In the genomic region with DNA sequence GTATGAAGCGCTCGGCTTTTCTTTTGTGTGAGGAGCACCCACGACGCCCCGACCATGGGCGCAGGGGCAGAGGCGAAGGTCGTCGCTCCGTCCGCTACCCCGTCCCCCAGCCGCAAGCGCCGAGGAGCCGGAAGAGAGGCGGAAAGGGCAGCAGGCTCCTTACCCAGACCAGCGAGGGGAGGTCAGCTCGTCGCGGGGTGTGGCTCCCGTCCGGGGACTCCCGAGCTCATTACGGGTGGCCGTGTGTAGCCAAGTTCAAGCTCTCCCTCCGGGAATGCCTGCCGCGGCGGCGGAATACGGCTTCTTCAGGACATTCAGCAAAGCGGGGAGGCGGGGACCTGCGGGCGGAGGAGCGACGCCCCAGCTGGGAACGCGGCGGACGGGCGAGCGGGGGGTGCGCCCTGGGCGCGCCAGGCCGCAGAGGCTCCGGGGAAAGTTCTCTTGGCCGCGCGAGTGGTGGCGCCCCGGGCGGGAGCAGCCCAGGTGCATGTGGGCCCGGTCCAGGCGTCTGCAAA, we compare ENCODE assay signal across 8 cellular contexts. TPM values are rescaled to one million over a fixed set of nuclear protein-coding genes. Genes with fewer than 3 reads are reported as not detected.
DNase-seq lines count a peak whose midpoint lies in the region; ATAC-seq and TF ChIP-seq lines count a peak whose summit lies in the region.

No MANE protein-coding gene starts in this region.

- no peak overlapping the region for H3K23ac ChIP-seq in H9 (ENCODE audit: insufficient read length, low read depth, low read length)

- H2BK15ac ChIP-seq in H9 (ENCODE audit: low read depth, low read length) = no peak overlapping the region

- no peak overlapping the region for H2BK120ac ChIP-seq in H9 (ENCODE audit: low read depth, low read length, poor library complexity, severe bottlenecking)

- no peak overlapping the region for H3K56ac ChIP-seq in H9 (ENCODE audit: insufficient read length, low read depth, low read length)

- H2BK20ac ChIP-seq in H9 (ENCODE audit: low read depth, low read length, poor library complexity, severe bottlenecking) = no peak overlapping the region

- no peaks in the 10 kb centered on the region for H3K36me3 ChIP-seq in Karpas-422 (ENCODE audit: insufficient read depth, low read length)
- H3K36me3 ChIP-seq in left ventricle myocardium inferior = no peaks in the 10 kb centered on the region
- no peaks in the 10 kb centered on the region for H3K36me3 ChIP-seq in psoas muscle (ENCODE audit: insufficient read depth in 1 of 2, low read depth in 1 of 2)

- H3K4me2 ChIP-seq in H9 (ENCODE audit: insufficient read depth, insufficient read length, low read length) (peak overlapping the region; percentile 84), Karpas-422 (ENCODE audit: low read depth, low read length, poor library complexity, severe bottlenecking) (peak overlapping the region; percentile 54)

- H2AFZ ChIP-seq in H9 (ENCODE audit: low read length) (no peak overlapping the region), Karpas-422 (ENCODE audit: low read length) (no peak overlapping the region)

- H2AK5ac ChIP-seq in H9 (ENCODE audit: insufficient read length, low read length) = no peak overlapping the region

- no peaks in the 10 kb centered on the region for H3K9me3 Mint-ChIP-seq in activated T-cell treated with anti-CD3 and anti-CD28 coated beads, Interleukin-2, amount 50 U/mL, for 24 hours
- no peaks in the 10 kb centered on the region for H3K9me3 Mint-ChIP-seq in H9
- no peaks in the 10 kb centered on the region for H3K9me3 Mint-ChIP-seq in activated naive CD8-positive, alpha-beta T cell treated with anti-CD3 and anti-CD28 coated beads, Interleukin-2, amount 10 ng/mL, durations not matched to agents 7 days and 5 days

- H2BK5ac ChIP-seq in H9 (ENCODE audit: insufficient read length, low read length) = no peak overlapping the region

- H4K5ac ChIP-seq in H9 (ENCODE audit: insufficient read length, low read depth, low read length) = no peak overlapping the region

- ATAC-seq in activated naive CD8-positive, alpha-beta T cell treated with anti-CD3 and anti-CD28 coated beads, Interleukin-2, amount 10 ng/mL, durations not matched to agents 7 days and 5 days (ENCODE audit: low read depth) = peak; percentile 31
- peak; percentile 57 to 76 (median 64) for ATAC-seq in psoas muscle

- H4K91ac ChIP-seq in H9 (ENCODE audit: insufficient read length, low read depth, low read length) = no peak overlapping the region

- H3K27ac ChIP-seq in H9 (ENCODE audit: insufficient read length, low read depth, low read length) (no peak overlapping the region), Karpas-422 (ENCODE audit: low read length) (no peak overlapping the region), left ventricle myocardium inferior (replicated peaks) (peak overlapping the region; percentile 95), psoas muscle (peak overlapping the region; percentile 56)

- H3K27me3 ChIP-seq in H9 (ENCODE audit: insufficient read depth, low read length) (peaks cover 4% of the 10 kb centered on the region; the same call in 1 of the 2 replicates), Karpas-422 (ENCODE audit: low read length) (no peaks in the 10 kb centered on the region), left ventricle myocardium inferior (ENCODE audit: low read depth) (no peaks in the 10 kb centered on the region), psoas muscle (ENCODE audit: insufficient read depth in 3 of 3, low read length in 2 of 3) (peaks cover 0 to 35% (median 4%) of the 10 kb centered on the region in 3 donors)

- H3K4me1 Mint-ChIP-seq in activated T-cell treated with anti-CD3 and anti-CD28 coated beads, Interleukin-2, amount 50 U/mL, for 24 hours (ENCODE audit: low read depth) = peaks cover 16% of the 10 kb centered on the region
- H3K4me1 Mint-ChIP-seq in H9 = peaks cover 9 to 13% of the 10 kb centered on the region in 2 experiments
- H3K4me1 Mint-ChIP-seq in activated naive CD8-positive, alpha-beta T cell treated with anti-CD3 and anti-CD28 coated beads, Interleukin-2, amount 10 ng/mL, durations not matched to agents 7 days and 5 days = peaks cover 7% of the 10 kb centered on the region

- H3K27me3 Mint-ChIP-seq in activated T-cell treated with anti-CD3 and anti-CD28 coated beads, Interleukin-2, amount 50 U/mL, for 24 hours = peaks cover 77% of the 10 kb centered on the region
- peaks cover 51% of the 10 kb centered on the region for H3K27me3 Mint-ChIP-seq in H9 (ENCODE audit: low read depth)
- peaks cover 70% of the 10 kb centered on the region for H3K27me3 Mint-ChIP-seq in activated naive CD8-positive, alpha-beta T cell treated with anti-CD3 and anti-CD28 coated beads, Interleukin-2, amount 10 ng/mL, durations not matched to agents 7 days and 5 days

- peak; percentile 40 for DNase-seq in activated T-cell treated with anti-CD3 and anti-CD28 coated beads, Interleukin-2, amount 50 U/mL, for 24 hours
- no peak for DNase-seq in activated T-cell treated with anti-CD3 and anti-CD28 coated beads, Interleukin-2, amount 50 U/mL, for 1 hour
- DNase-seq in H9 (peak; percentile 69), Karpas-422 (no peak), left ventricle myocardium inferior (peak; percentile 73), psoas muscle (peak in 1 of 2 donors; percentile 77)
- DNase-seq in activated naive CD8-positive, alpha-beta T cell treated with anti-CD3 and anti-CD28 coated beads, Interleukin-2, amount 10 ng/mL, durations not matched to agents 7 days and 5 days = peak; percentile 48
- no peak for DNase-seq in stimulated activated CD4-positive, alpha-beta T cell treated with anti-CD3 and anti-CD28 coated beads, Interleukin-1b, Interleukin-23, amount 100 ng/mL, for 48 hours

- TF ChIP-seq CTCF in H9 (conservative IDR thresholded peaks at IDR 0.05) (no peak), left ventricle myocardium inferior (IDR thresholded peaks at IDR 0.05; ENCODE audit: borderline replicate concordance) (no peak), psoas muscle (IDR thresholded peaks at IDR 0.05) (no peak)

- H3K9ac ChIP-seq in H9 (ENCODE audit: extremely low read depth, insufficient read length, low read length) = peak overlapping the region; percentile 4
- H3K9ac ChIP-seq in Karpas-422 (ENCODE audit: low read length) = no peak overlapping the region

- H3K9me2 ChIP-seq in Karpas-422 (replicated peaks; ENCODE audit: insufficient read depth, low read length) = no peaks in the 10 kb centered on the region

- no peaks in the 10 kb centered on the region for H4K20me1 ChIP-seq in H9 (ENCODE audit: control insufficient read depth, insufficient read depth, insufficient read length)
- H4K20me1 ChIP-seq in Karpas-422 (ENCODE audit: insufficient read depth, low read depth, low read length) = no peaks in the 10 kb centered on the region

- no peak overlapping the region for H3K18ac ChIP-seq in H9 (ENCODE audit: insufficient read length, low read depth, low read length)

- H3K14ac ChIP-seq in H9 (ENCODE audit: insufficient read depth, low read length) = peak overlapping the region; percentile 17; the same call in 1 of the 2 replicates

- H3K79me2 ChIP-seq in H9 (ENCODE audit: insufficient read depth, low read length) (no peaks in the 10 kb centered on the region), Karpas-422 (ENCODE audit: low read length) (no peaks in the 10 kb centered on the region)

- POLR2A ChIA-PET in activated naive CD8-positive, alpha-beta T cell treated with anti-CD3 and anti-CD28 coated beads, Interleukin-2, amount 10 ng/mL, durations not matched to agents 7 days and 5 days (lab: Charles Lee) = no interaction called here

- no peaks in the 10 kb centered on the region for H3K9me3 ChIP-seq in H9 (ENCODE audit: control insufficient read depth, low read depth, low read length)
- no peaks in the 10 kb centered on the region for H3K9me3 ChIP-seq in Karpas-422 (ENCODE audit: low read length)
- no peaks in the 10 kb centered on the region for H3K9me3 ChIP-seq in left ventricle myocardium inferior (replicated peaks)
- no peaks in the 10 kb centered on the region for H3K9me3 ChIP-seq in psoas muscle

- no peak overlapping the region for H3T11ph ChIP-seq in H9 (ENCODE audit: low read length)

- no peaks in the 10 kb centered on the region for H3K79me1 ChIP-seq in H9 (ENCODE audit: insufficient read depth, low read depth, low read length, poor library complexity, severe bottlenecking)

- H3K4me3 ChIP-seq in Karpas-422 (ENCODE audit: low read length) (peak overlapping the region; percentile 57; the same call in 1 of the 2 replicates), left ventricle myocardium inferior (peak overlapping the region; percentile 88), psoas muscle (peak overlapping the region; percentile 85)

- no peak overlapping the region for H3K4ac ChIP-seq in H9 (ENCODE audit: low read depth, low read length)

- WGBS in H9 (ENCODE audit: extremely low coverage, insufficient read length, low lambda C conversion rate) = no CpG with 5 or more reads among the region's 57 CpGs
- 0 to 1% (median 1%) methylated on average over 45 to 57 of the region's 57 CpGs for WGBS in psoas muscle, 3 donors

- peak overlapping the region; percentile 68 for H3K4me3 Mint-ChIP-seq in activated T-cell treated with anti-CD3 and anti-CD28 coated beads, Interleukin-2, amount 50 U/mL, for 24 hours
- H3K4me3 Mint-ChIP-seq in H9 = peak overlapping the region; percentile 80 to 88
- H3K4me3 Mint-ChIP-seq in activated naive CD8-positive, alpha-beta T cell treated with anti-CD3 and anti-CD28 coated beads, Interleukin-2, amount 10 ng/mL, durations not matched to agents 7 days and 5 days = peak overlapping the region; percentile 79

- H3K36me3 Mint-ChIP-seq in activated T-cell treated with anti-CD3 and anti-CD28 coated beads, Interleukin-2, amount 50 U/mL, for 24 hours (ENCODE audit: low read depth) = no peaks in the 10 kb centered on the region
- no peaks in the 10 kb centered on the region for H3K36me3 Mint-ChIP-seq in H9 (ENCODE audit: insufficient read depth in 1 of 3, low read depth in 3 of 3)
- no peaks in the 10 kb centered on the region for H3K36me3 Mint-ChIP-seq in activated naive CD8-positive, alpha-beta T cell treated with anti-CD3 and anti-CD28 coated beads, Interleukin-2, amount 10 ng/mL, durations not matched to agents 7 days and 5 days

- H3K4me1 ChIP-seq in H9 (ENCODE audit: insufficient read depth, low read length) = no peaks in the 10 kb centered on the region
- peaks cover 5% of the 10 kb centered on the region; the same call in 1 of the 2 replicates for H3K4me1 ChIP-seq in Karpas-422 (ENCODE audit: low read length)
- H3K4me1 ChIP-seq in left ventricle myocardium inferior = peaks cover 56% of the 10 kb centered on the region
- H3K4me1 ChIP-seq in psoas muscle = no peaks in the 10 kb centered on the region

- H3K27ac Mint-ChIP-seq in activated T-cell treated with anti-CD3 and anti-CD28 coated beads, Interleukin-2, amount 50 U/mL, for 24 hours = no peak overlapping the region
- H3K27ac Mint-ChIP-seq in H9 = no peak overlapping the region
- no peak overlapping the region for H3K27ac Mint-ChIP-seq in activated naive CD8-positive, alpha-beta T cell treated with anti-CD3 and anti-CD28 coated beads, Interleukin-2, amount 10 ng/mL, durations not matched to agents 7 days and 5 days

- H3K23me2 ChIP-seq in H9 (ENCODE audit: insufficient read length, low read depth, low read length, poor library complexity, severe bottlenecking) = peaks cover 18% of the 10 kb centered on the region

- H2BK12ac ChIP-seq in H9 (ENCODE audit: insufficient read length, low read depth, low read length) = no peak overlapping the region

- intact Hi-C loops in left ventricle myocardium inferior (cut with micrococcal nuclease) (loop anchor here (5.0 kb wide), 1 partner anchor 242 kb away; no protein-coding TSS in a partner anchor), psoas muscle (cut with DNase I) (loop anchor here (1.0 to 5.0 kb wide), 3 partner anchors 209 to 247 kb away; no protein-coding TSS in a partner anchor)

- no peak overlapping the region for H4K8ac ChIP-seq in H9 (replicated peaks; ENCODE audit: insufficient read length, low read depth, low read length)

RNA-seq across cellular contexts. Expression of gene EPB41L4A, which starts 0.6 kb away (rescaled TPM):
- 4.8 and 4.9 TPM in 2 replicates for total RNA-seq in H9 (2021)
- 0.63 and 1.3 TPM in 2 replicates for total RNA-seq in Karpas-422 (2014; rRNA removed; shearing (Covaris generic); ENCODE audit: low replicate concordance)
- total RNA-seq in activated naive CD8-positive, alpha-beta T cell treated with anti-CD3 and anti-CD28 coated beads, Interleukin-2, amount 10 ng/mL, durations not matched to agents 7 days and 5 days = 1 to 10 TPM in 1 of 2 experiments, under 1 TPM in 1; 0.11 to 1.0 TPM
- 17.8 TPM for total RNA-seq in left ventricle myocardium inferior
- 1 to 10 TPM; 1.8 to 7.2 (median 5.1) TPM for total RNA-seq in psoas muscle
- polyA plus RNA-seq in psoas muscle = 1 to 10 TPM; 1.0 to 1.9 (median 1.6) TPM

Comparison
In these comparisons a context has a peak if more than half of its experiments do, and no peak if none do; other contexts are left out.
1. DNase-seq: peak in activated T-cell treated with anti-CD3 and anti-CD28 coated beads, Interleukin-2, amount 50 U/mL, for 24 hours (single experiment), H9 (single experiment), activated naive CD8-positive, alpha-beta T cell treated with anti-CD3 and anti-CD28 coated beads, Interleukin-2, amount 10 ng/mL, durations not matched to agents 7 days and 5 days (single experiment) and left ventricle myocardium inferior (single experiment); none in activated T-cell treated with anti-CD3 and anti-CD28 coated beads, Interleukin-2, amount 50 U/mL, for 1 hour (single experiment), Karpas-422 (single experiment) and stimulated activated CD4-positive, alpha-beta T cell treated with anti-CD3 and anti-CD28 coated beads, Interleukin-1b, Interleukin-23, amount 100 ng/mL, for 48 hours (single experiment).
2. H3K27ac ChIP-seq: peak in left ventricle myocardium inferior (single experiment) and psoas muscle (single experiment); none in H9 (single experiment) and Karpas-422 (single experiment).
3. Peak in every context shown above with its lines, with median percentiles within 50 percentile points of each other: H3K4me3 Mint-ChIP-seq and H3K4me3 ChIP-seq.